27 cellular contexts compared by ENCODE assay signal in genomic region chr3:23078735-23079134, GRCh38.
"Had no signal": no experiment of that assay in that cellular context is flagged by ENCODE, and none has a peak within 500 bp of the region (broad histone marks: within the 10 kb centered on the region; RNA-seq: fewer than 3 reads in every experiment).

No MANE protein-coding gene starts in this region.

- H3K27me3 ChIP-seq: colonic mucosa, dorsolateral prefrontal cortex, esophagus squamous epithelium, gastrocnemius medialis, heart right ventricle had no signal

- H3K36me3 Mint-ChIP-seq: immature natural killer cell; mesothelial cell of epicardium; naive B cell; naive thymus-derived CD8-positive, alpha-beta T cell had no signal

- H3K4me3 Mint-ChIP-seq: effector memory CD8-positive, alpha-beta T cell; immature natural killer cell; mesothelial cell of epicardium had no signal

- DNase-seq: colonic mucosa; cortex of kidney; dermis blood vessel endothelial cell; dorsolateral prefrontal cortex; effector CD4-positive, alpha-beta T cell; effector memory CD8-positive, alpha-beta T cell; esophagus squamous epithelium; foreskin fibroblast; foreskin melanocyte; gastrocnemius medialis; glutamatergic neuron; head of caudate nucleus; heart right ventricle; hippocampal formation; immature natural killer cell; islet precursor cell; kidney; kidney glomerular epithelial cell; left colon; left ventricle myocardium superior; lower lobe of right lung; mesenchymal stem cell; mucosa of descending colon; naive B cell; naive thymus-derived CD8-positive, alpha-beta T cell had no signal

- H3K27ac ChIP-seq: colonic mucosa, dorsolateral prefrontal cortex, esophagus squamous epithelium, gastrocnemius medialis, heart right ventricle, lower lobe of right lung had no signal

- H3K9me3 Mint-ChIP-seq: mesothelial cell of epicardium; naive B cell; naive thymus-derived CD8-positive, alpha-beta T cell had no signal

- H3K9me3 ChIP-seq: colonic mucosa, esophagus squamous epithelium, gastrocnemius medialis, heart right ventricle, lower lobe of right lung, mucosa of descending colon had no signal

- H3K36me3 ChIP-seq: colonic mucosa, esophagus squamous epithelium, gastrocnemius medialis, heart right ventricle, lower lobe of right lung had no signal

- H3K4me3 ChIP-seq: colonic mucosa, dorsolateral prefrontal cortex, esophagus squamous epithelium, gastrocnemius medialis, heart right ventricle, lower lobe of right lung, mucosa of descending colon had no signal

- H3K27me3 Mint-ChIP-seq: effector memory CD8-positive, alpha-beta T cell; naive B cell; naive thymus-derived CD8-positive, alpha-beta T cell had no signal

- ATAC-seq: effector memory CD8-positive, alpha-beta T cell; gastrocnemius medialis; heart right ventricle; left colon; left lobe of liver; left ventricle myocardium superior; lower lobe of right lung; mucosa of descending colon; naive thymus-derived CD8-positive, alpha-beta T cell had no signal

- H3K27ac Mint-ChIP-seq: effector memory CD8-positive, alpha-beta T cell; immature natural killer cell; mesothelial cell of epicardium; naive thymus-derived CD8-positive, alpha-beta T cell had no signal
